In the genomic region with DNA sequence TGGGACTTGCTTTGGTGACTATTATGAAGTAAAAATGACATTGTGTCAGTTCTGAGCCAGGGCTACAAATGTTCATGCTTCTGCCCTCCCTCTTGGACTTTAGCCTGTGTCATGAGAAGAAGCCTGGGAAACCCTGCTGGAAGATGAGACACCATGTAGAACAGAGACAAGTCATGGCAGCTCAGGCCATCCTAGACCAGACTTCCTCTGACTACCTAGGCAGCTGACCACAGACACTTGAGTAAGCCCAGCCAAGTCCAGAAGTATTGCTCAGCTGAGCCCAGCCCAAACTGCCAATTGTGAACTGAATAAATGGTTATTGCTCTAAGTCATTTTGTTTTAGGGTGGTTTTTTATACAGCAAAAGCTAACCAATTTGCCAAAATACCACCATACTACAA, we compare ENCODE assay signal across 16 cellular contexts.
A peak's percentile ranks its signal among the peaks of the same experiment; 100 is the strongest.
DNase-seq lines count a peak whose midpoint lies in the region; ATAC-seq and TF ChIP-seq lines count a peak whose summit lies in the region.
"Had no signal": no experiment of that assay in that cellular context is flagged by ENCODE, and none has a peak within 500 bp of the region (broad histone marks: within the 10 kb centered on the region; RNA-seq: fewer than 3 reads in every experiment).

No MANE protein-coding gene starts in this region.

- no peaks in the 10 kb centered on the region for H3F3A ChIP-seq in PC-3 (ENCODE audit: low read length, unreplicated experiment)

- H4K20me1 ChIP-seq in PC-3 (ENCODE audit: low read length): no peaks in the 10 kb centered on the region

- no peaks in the 10 kb centered on the region for H3K9me2 ChIP-seq in PC-3 (replicated peaks; ENCODE audit: low read length)

- H3K27me3 ChIP-seq in PC-3 (ENCODE audit: low read length) (no peaks in the 10 kb centered on the region), BE2C (no peaks in the 10 kb centered on the region)
- H3K27me3 ChIP-seq: Peyer's patch had no signal

- no peaks in the 10 kb centered on the region for H3K9me3 ChIP-seq in PC-3 (ENCODE audit: low read length)
- no peaks in the 10 kb centered on the region for H3K9me3 ChIP-seq in BE2C
- H3K9me3 ChIP-seq: Peyer's patch had no signal

- no peak overlapping the region for H3K9ac ChIP-seq in PC-3 (ENCODE audit: low read length)

- no peak overlapping the region for H3K27ac ChIP-seq in PC-3 (ENCODE audit: low read length)
- H3K27ac ChIP-seq: 22Rv1, Peyer's patch had no signal

- H3K79me2 ChIP-seq in PC-3 (ENCODE audit: low read length): no peaks in the 10 kb centered on the region

- H3K4me3 ChIP-seq in PC-3 (ENCODE audit: low read length) (no peak overlapping the region), epithelial cell of esophagus (ENCODE audit: low read length) (no peak overlapping the region), BE2C (ENCODE audit: low read depth, low read length) (no peak overlapping the region)
- H3K4me3 ChIP-seq: Peyer's patch had no signal

- intact Hi-C loops in PC-3 (cut with micrococcal nuclease): no loop called here

- no peak overlapping the region for H2AFZ ChIP-seq in PC-3 (ENCODE audit: low read length)

- CTCF ChIA-PET in PC-3 (lab: Charles Lee): no interaction called here

- POLR2A ChIA-PET in PC-3 (lab: Charles Lee; ENCODE audit: unreplicated experiment): no interaction called here

- DNase-seq in NOMO-1 (lab: John Stamatoyannopoulos, UW; ENCODE audit: unreplicated experiment in 2 of 2) (peak; percentile 13 to 23), NOMO-1 treated with dmso at 0.1 percent for 144 hours (lab: John Stamatoyannopoulos, UW; ENCODE audit: unreplicated experiment) (no peak), PC-3 (peak; percentile 50), epithelial cell of esophagus (ENCODE audit: low read depth) (peak; percentile 47), stromal cell of bone marrow (ENCODE audit: low read depth) (peak; percentile 67), BE2C (no peak), NCI-H526 treated with DMSO at 0.1 percent for 48 hours (lab: John Stamatoyannopoulos, UW) (no peak)
- DNase-seq: CD4-positive, CD25-positive, alpha-beta regulatory T cell; DMS79; HCEC 1CT; NCI-H1048; NCI-H748 treated with DMSO at 0.1 percent for 48 hours; Peyer's patch; SIG-M5 had no signal

- no peaks in the 10 kb centered on the region for H3K4me1 ChIP-seq in PC-3 (ENCODE audit: insufficient read depth, low read length)
- no peaks in the 10 kb centered on the region for H3K4me1 ChIP-seq in BE2C
- H3K4me1 ChIP-seq: Peyer's patch had no signal

- ATAC-seq in PC-3 (no peak), HG03565 (IDR thresholded peaks at IDR 0.05; ENCODE audit: unreplicated experiment) (no peak)

- H3K36me3 ChIP-seq in PC-3 (ENCODE audit: low read depth, low read length): no peaks in the 10 kb centered on the region
- H3K36me3 ChIP-seq in BE2C: no peaks in the 10 kb centered on the region
- H3K36me3 ChIP-seq: Peyer's patch had no signal

- TF ChIP-seq CTCF in PC-3 (conservative IDR thresholded peaks at IDR 0.05; ENCODE audit: low read depth, low read length) (no peak), epithelial cell of esophagus (IDR thresholded peaks at IDR 0.05; ENCODE audit: insufficient read depth, low read depth, low read length, missing control alignments) (no peak), BE2C (IDR thresholded peaks at IDR 0.05; ENCODE audit: low read depth, low read length) (no peak)

- BruUV-seq in PC-3 (replicated peaks; lab: Mats Ljungman, UMichigan): no TSS peak

- H3K4me2 ChIP-seq in PC-3 (ENCODE audit: low read length): no peak overlapping the region

Comparison
In these comparisons a context has a peak if more than half of its experiments do, and no peak if none do; other contexts are left out.
1. DNase-seq: peak in NOMO-1 (2 of 2), PC-3 (single experiment), epithelial cell of esophagus (single experiment) and stromal cell of bone marrow (single experiment); none in NOMO-1 treated with dmso at 0.1 percent for 144 hours (single experiment), BE2C (single experiment) and NCI-H526 treated with DMSO at 0.1 percent for 48 hours (single experiment).